In genomic region chr2:179268277-179268935, GRCh38 we compare ENCODE assay signal across 8 cellular contexts. TPM values are rescaled to one million over a fixed set of nuclear protein-coding genes. Genes with fewer than 3 reads are reported as not detected.
DNase-seq lines count a peak whose midpoint lies in the region; ATAC-seq, FAIRE-seq and TF ChIP-seq lines count a peak whose summit lies in the region.

No MANE protein-coding gene starts in this region.

- H3K36me3 ChIP-seq in HEK293 (ENCODE audit: control insufficient read depth in 2 of 2, insufficient read depth in 1 of 2, low read length in 2 of 2) = no peaks in the 10 kb centered on the region
- no peaks in the 10 kb centered on the region for H3K36me3 ChIP-seq in prostate gland

- POLR2A ChIA-PET in HEK293 (lab: Yijun Ruan, JAX) = no interaction called here

- H3K9me3 ChIP-seq in HEK293 (ENCODE audit: control insufficient read depth, insufficient read depth, low read depth, low read length) (no peaks in the 10 kb centered on the region), prostate gland (no peaks in the 10 kb centered on the region)

- no peak for TF ChIP-seq CTCF in HEK293 (tag by site-specific recombination; IDR thresholded peaks at IDR 0.05)
- no peak for TF ChIP-seq CTCF in D721Med (IDR thresholded peaks at IDR 0.05; ENCODE audit: insufficient read depth, missing control alignments)
- no peak for TF ChIP-seq CTCF in prostate gland (IDR thresholded peaks at IDR 0.05)

- DNase-seq in NCI-H748 treated with DMSO at 0.1 percent for 48 hours (lab: John Stamatoyannopoulos, UW) (peak; percentile 23), iPS-NIHi11 (ENCODE audit: low spot score) (peak; percentile 12), D721Med (ENCODE audit: insufficient read length, low spot score) (no peak), prostate gland (ENCODE audit: low spot score) (no peak), globus pallidus (ENCODE audit: low spot score) (no peak)

- CTCF ChIA-PET in HEK293 (lab: Yijun Ruan, JAX) = no interaction called here

- H3K27me3 ChIP-seq in prostate gland (replicated peaks; ENCODE audit: insufficient read depth) = no peaks in the 10 kb centered on the region

- 43% methylated on average over 1 of the region's 1 CpG for WGBS in prostate gland

- no peak for TF ChIP-seq POLR2A in prostate gland (IDR thresholded peaks at IDR 0.05)

- no peak overlapping the region for H3K4me3 ChIP-seq in HEK293 (ENCODE audit: low read depth, low read length)
- no peak overlapping the region for H3K4me3 ChIP-seq in prostate gland

- H3K27ac ChIP-seq in HEK293 (ENCODE audit: extremely low read depth, low read depth, low read length) (no peak overlapping the region), prostate gland (no peak overlapping the region)

- intact Hi-C loops in prostate gland (cut with DNase I) = no loop called here

- ATAC-seq in GM18502 (IDR thresholded peaks at IDR 0.05; ENCODE audit: poor library complexity, unreplicated experiment) (peak; percentile 52), GM19395 (IDR thresholded peaks at IDR 0.05; ENCODE audit: unreplicated experiment) (no peak)

- peaks cover 8% of the 10 kb centered on the region; the same call in 1 of the 2 replicates for H3K4me1 ChIP-seq in HEK293 (ENCODE audit: control insufficient read depth, insufficient read depth, low read length)
- H3K4me1 ChIP-seq in prostate gland (replicated peaks) = no peaks in the 10 kb centered on the region

- no peak for FAIRE-seq in D721Med (lab: Jason Lieb, UNC)

TF ChIP-seq in HEK293, 187 proteins besides CTCF, POLR2A, EP300 and RAD21:
- no peak for TF ChIP-seq ZNF785 (tag by site-specific recombination; IDR thresholded peaks at IDR 0.05)
- no peak for TF ChIP-seq ZNF558 (tag by site-specific recombination; IDR thresholded peaks at IDR 0.05)
- TF ChIP-seq ZNF335 (tag by site-specific recombination; conservative IDR thresholded peaks at IDR 0.05) = peak; percentile 65
- no peak for TF ChIP-seq SCRT1 (tag by site-specific recombination; IDR thresholded peaks at IDR 0.05; ENCODE audit: borderline replicate concordance)

RNA-seq across cellular contexts. Expression of gene SESTD1, which starts 3.8 kb away (rescaled TPM):
- 10 to 100 TPM in 1 of 2 donors, 1 to 10 TPM in 1; 7.7 to 35.4 TPM for total RNA-seq in prostate gland

Comparison
In these comparisons a context has a peak if more than half of its experiments do, and no peak if none do; other contexts are left out.
1. DNase-seq: peak in NCI-H748 treated with DMSO at 0.1 percent for 48 hours (single experiment) and iPS-NIHi11 (single experiment); none in D721Med (single experiment), prostate gland (single experiment) and globus pallidus (single experiment).